26 cellular contexts compared by ENCODE assay signal in genomic region chr13:42075517-42075916, GRCh38. TPM values are rescaled to one million over a fixed set of nuclear protein-coding genes. Genes with fewer than 3 reads are reported as not detected.
DNase-seq lines count a peak whose midpoint lies in the region; ATAC-seq, FAIRE-seq and TF ChIP-seq lines count a peak whose summit lies in the region.
"Had no signal": no experiment of that assay in that cellular context is flagged by ENCODE, and none has a peak within 500 bp of the region (broad histone marks: within the 10 kb centered on the region; RNA-seq: fewer than 3 reads in every experiment).

No MANE protein-coding gene starts in this region.

- H2AFZ ChIP-seq in MM.1S (ENCODE audit: low read length), result no peak overlapping the region

- no peaks in the 10 kb centered on the region for H3F3A ChIP-seq in MM.1S (ENCODE audit: insufficient read depth, low read length)

- no peak overlapping the region for H3K9ac ChIP-seq in MM.1S (ENCODE audit: low read length)

- DNase-seq in GM12865 (ENCODE audit: low read depth), result peak; percentile 16
- DNase-seq in GM18507 (ENCODE audit: extremely low spot score, insufficient read length, low read depth), result no peak
- DNase-seq in MM.1S, result peak; percentile 28
- DNase-seq in head of caudate nucleus, result peak in 31 of 42 donors; percentile 10 to 85 (median 46)
- no peak for DNase-seq in aorta
- DNase-seq in superior temporal gyrus (ENCODE audit: extremely low spot score), result no peak
- DNase-seq: activated CD4-positive, alpha-beta T cell treated with anti-CD3 and anti-CD28 coated beads, Interleukin-2, amount 50 U/mL, for 48 hours; activated naive CD4-positive, alpha-beta T cell; amniotic stem cell; CD4-positive, alpha-beta T cell; dermis blood vessel endothelial cell; DMS 273 treated with DMSO at 0.1 percent for 48 hours; Kasumi-1; NCI-H1048; NCI-H2081; NCI-H510A treated with DMSO at 0.1 percent for 48 hours; psoas muscle; stimulated activated CD4-positive, alpha-beta T cell treated with anti-CD3 and anti-CD28 coated beads, Interleukin-1b, Interleukin-23, amount 100 ng/mL, for 48 hours; T1000 had no signal

- ATAC-seq in aorta (ENCODE audit: low FRiP score) (no peak), GM21529 (IDR thresholded peaks at IDR 0.05; ENCODE audit: unreplicated experiment) (no peak)
- ATAC-seq: psoas muscle, WTC11 had no signal

- H3K9me2 ChIP-seq in MM.1S (replicated peaks; ENCODE audit: insufficient read depth, low read length), result no peaks in the 10 kb centered on the region

- H3K4me3 ChIP-seq in GM12865 (ENCODE audit: low read depth, low read length) (no peak overlapping the region), MM.1S (ENCODE audit: low read length) (no peak overlapping the region), aorta (ENCODE audit: low read length in 2 of 2) (no peak overlapping the region)
- H3K4me3 ChIP-seq: cardiac muscle cell, psoas muscle, vagina had no signal

- H3K79me2 ChIP-seq in MM.1S (ENCODE audit: low read length), result no peaks in the 10 kb centered on the region

- FAIRE-seq in GM18507 (lab: Jason Lieb, UNC), result peak; percentile 78
- FAIRE-seq: G401.6, H1 had no signal

- H4K20me1 ChIP-seq in MM.1S (ENCODE audit: insufficient read depth, low read length), result no peaks in the 10 kb centered on the region

- no peaks in the 10 kb centered on the region for H3K9me3 ChIP-seq in MM.1S (replicated peaks; ENCODE audit: insufficient read depth, low read length)
- no peaks in the 10 kb centered on the region for H3K9me3 ChIP-seq in aorta (ENCODE audit: control insufficient read depth, low read length)
- H3K9me3 ChIP-seq: neutrophil, psoas muscle, vagina had no signal

- intact Hi-C loops in head of caudate nucleus (cut with DNase I) (no loop called here), aorta (cut with DNase I) (no loop called here)

- no peak overlapping the region for H3K4me2 ChIP-seq in MM.1S (ENCODE audit: low read depth, low read length)

- no peak for TF ChIP-seq CTCF in GM12865 (IDR thresholded peaks at IDR 0.05; ENCODE audit: insufficient read depth, low read depth, low read length, missing control alignments)
- TF ChIP-seq CTCF in MM.1S (IDR thresholded peaks at IDR 0.05; ENCODE audit: low read length), result no peak

- H3K27me3 ChIP-seq in MM.1S (replicated peaks; ENCODE audit: insufficient read depth, low read length) (no peaks in the 10 kb centered on the region), aorta (ENCODE audit: control insufficient read depth in 1 of 2, insufficient read depth in 2 of 2, low read length in 1 of 2) (no peaks in the 10 kb centered on the region)
- H3K27me3 ChIP-seq: cardiac muscle cell, neutrophil, vagina had no signal

- H3K4me1 ChIP-seq in MM.1S (ENCODE audit: low read length) (peaks cover 4% of the 10 kb centered on the region; the same call in 1 of the 2 replicates), aorta (ENCODE audit: control insufficient read depth in 1 of 2, insufficient read depth in 2 of 2, low read length in 2 of 2) (peaks cover 0 to 1% of the 10 kb centered on the region in 2 donors)
- H3K4me1 ChIP-seq: psoas muscle, vagina had no signal

- H3K27ac ChIP-seq in MM.1S (ENCODE audit: low read length) (no peak overlapping the region), aorta (ENCODE audit: low read depth in 1 of 2, low read length in 2 of 2) (no peak overlapping the region)
- H3K27ac ChIP-seq: cardiac muscle cell, neutrophil, psoas muscle, vagina had no signal

- H3K36me3 ChIP-seq in MM.1S (replicated peaks; ENCODE audit: insufficient read depth, low read length) (no peaks in the 10 kb centered on the region), aorta (ENCODE audit: control insufficient read depth in 1 of 2, insufficient read depth in 2 of 2, low read length in 1 of 2) (no peaks in the 10 kb centered on the region)
- H3K36me3 ChIP-seq: cardiac muscle cell, neutrophil, vagina had no signal

RNA-seq across cellular contexts. Expression of gene DGKH, which starts 27.1 kb away (rescaled TPM):
- total RNA-seq in aorta, result 10 to 100 TPM; 28.9 to 32.8 TPM
- 1 to 10 TPM in 1 of 2 donors, under 1 TPM in 1; 0.88 to 3.9 TPM for polyA plus RNA-seq in aorta

Comparison
In these comparisons a context has a peak if more than half of its experiments do, and no peak if none do; other contexts are left out.
1. DNase-seq: peak in GM12865 (single experiment), MM.1S (single experiment) and head of caudate nucleus (31 of 42); none in GM18507 (single experiment), aorta (0 of 2) and superior temporal gyrus (single experiment).